In genomic region chr15:59687831-59688230, GRCh38 we compare ENCODE assay signal across 8 cellular contexts. TPM values are rescaled to one million over a fixed set of nuclear protein-coding genes. Genes with fewer than 3 reads are reported as not detected.
DNase-seq lines count a peak whose midpoint lies in the region; ATAC-seq lines count a peak whose summit lies in the region.

No MANE protein-coding gene starts in this region.

- no peak overlapping the region for H3K27ac ChIP-seq in stomach smooth muscle (ENCODE audit: low read length)

- H3K4me1 Mint-ChIP-seq in activated CD4-positive, alpha-beta T cell treated with anti-CD3 and anti-CD28 coated beads for 36 hours: peaks cover 49% of the 10 kb centered on the region
- peaks cover 57% of the 10 kb centered on the region for H3K4me1 Mint-ChIP-seq in activated naive CD8-positive, alpha-beta T cell (ENCODE audit: low read depth)

- H3K4me1 ChIP-seq in stomach smooth muscle (ENCODE audit: control insufficient read depth, insufficient read depth, low read length): peaks cover 9% of the 10 kb centered on the region

- H3K27me3 Mint-ChIP-seq in activated CD4-positive, alpha-beta T cell treated with anti-CD3 and anti-CD28 coated beads for 36 hours: no peaks in the 10 kb centered on the region
- H3K27me3 Mint-ChIP-seq in activated naive CD8-positive, alpha-beta T cell: no peaks in the 10 kb centered on the region

- POLR2A ChIA-PET in activated CD4-positive, alpha-beta T cell treated with anti-CD3 and anti-CD28 coated beads for 36 hours (lab: Charles Lee): interaction anchor here (0.7 to 1.2 kb wide), 2 partner anchors 26 to 30 kb away, joined by 3 to 6 read pairs; partner anchors contain the start of gene GTF2A2

- intact Hi-C loops in activated CD4-positive, alpha-beta T cell treated with anti-CD3 and anti-CD28 coated beads for 36 hours (cut with DNase I, micrococcal nuclease): loop anchor here (1.0 to 5.0 kb wide), 5 partner anchors 97 to 894 kb away; partner anchors contain the start of gene ICE2 (in 1 of the 2)

- peak overlapping the region; percentile 98 for H3K27ac Mint-ChIP-seq in activated CD4-positive, alpha-beta T cell treated with anti-CD3 and anti-CD28 coated beads for 36 hours
- peak overlapping the region; percentile 91 for H3K27ac Mint-ChIP-seq in activated naive CD8-positive, alpha-beta T cell

- no peaks in the 10 kb centered on the region for H3K36me3 ChIP-seq in stomach smooth muscle (ENCODE audit: control insufficient read depth in 2 of 2, insufficient read depth in 2 of 2, low read length in 2 of 2)

- peak overlapping the region; percentile 96 for H3K4me3 ChIP-seq in iPS-18c (ENCODE audit: insufficient read depth, low read depth, low read length)
- peak overlapping the region; percentile 89 to 96 for H3K4me3 ChIP-seq in stomach smooth muscle (ENCODE audit: low read length in 2 of 2)

- H3K36me3 Mint-ChIP-seq in activated CD4-positive, alpha-beta T cell treated with anti-CD3 and anti-CD28 coated beads for 36 hours (ENCODE audit: low read depth): peaks cover 31% of the 10 kb centered on the region
- peaks cover 5% of the 10 kb centered on the region for H3K36me3 Mint-ChIP-seq in activated naive CD8-positive, alpha-beta T cell

- peak overlapping the region; percentile 80 for H3K4me3 Mint-ChIP-seq in activated CD4-positive, alpha-beta T cell treated with anti-CD3 and anti-CD28 coated beads for 36 hours
- peak overlapping the region; percentile 94 for H3K4me3 Mint-ChIP-seq in activated naive CD8-positive, alpha-beta T cell

- ATAC-seq in activated CD4-positive, alpha-beta T cell treated with anti-CD3 and anti-CD28 coated beads for 36 hours: peak; percentile 53
- ATAC-seq in GM19023 (IDR thresholded peaks at IDR 0.05; ENCODE audit: unreplicated experiment) (no peak), GM21786 (IDR thresholded peaks at IDR 0.05; ENCODE audit: unreplicated experiment) (no peak)

- CTCF ChIA-PET in activated CD4-positive, alpha-beta T cell treated with anti-CD3 and anti-CD28 coated beads for 36 hours (lab: Charles Lee): interaction anchor here (0.7 to 1.2 kb wide), 4 partner anchors 30 to 705 kb away, joined by 3 to 5 read pairs (median 4); partner anchors contain the start of gene GTF2A2

- peak overlapping the region; percentile 21 to 98 for H3K9ac ChIP-seq in stomach smooth muscle (ENCODE audit: low read length in 2 of 2)

- H3K9me3 Mint-ChIP-seq in activated CD4-positive, alpha-beta T cell treated with anti-CD3 and anti-CD28 coated beads for 36 hours (ENCODE audit: low read depth): no peaks in the 10 kb centered on the region
- no peaks in the 10 kb centered on the region for H3K9me3 Mint-ChIP-seq in activated naive CD8-positive, alpha-beta T cell (ENCODE audit: low read depth)

- H3K9me3 ChIP-seq in iPS-18c (ENCODE audit: control insufficient read depth, insufficient read depth, low read length): no peaks in the 10 kb centered on the region
- no peaks in the 10 kb centered on the region for H3K9me3 ChIP-seq in stomach smooth muscle (ENCODE audit: control insufficient read depth in 2 of 2, low read length in 2 of 2)

- no peaks in the 10 kb centered on the region for H3K27me3 ChIP-seq in stomach smooth muscle (ENCODE audit: control insufficient read depth in 1 of 2, insufficient read depth in 2 of 2, low read length in 2 of 2)

- peak; percentile 46 for DNase-seq in activated CD4-positive, alpha-beta T cell treated with anti-CD3 and anti-CD28 coated beads for 36 hours
- DNase-seq in activated CD4-positive, alpha-beta T cell treated with anti-CD3 and anti-CD28 coated beads for 1 hour: no peak
- DNase-seq in LoVo (ENCODE audit: low spot score): peak; percentile 15

RNA-seq across cellular contexts. Expression of gene BNIP2, which starts 1.3 kb away (rescaled TPM):
- total RNA-seq in activated CD4-positive, alpha-beta T cell treated with anti-CD3 and anti-CD28 coated beads for 36 hours: 10 to 100 TPM; 51.9 to 61.5 TPM

RNA-seq across cellular contexts. Expression of gene GTF2A2, which starts 30.5 kb away (rescaled TPM):
- total RNA-seq in activated CD4-positive, alpha-beta T cell treated with anti-CD3 and anti-CD28 coated beads for 36 hours: 100 to 1,000 TPM; 167 to 198 TPM
